Comparison of ENCODE assay signal across 19 cellular contexts in the genomic region with DNA sequence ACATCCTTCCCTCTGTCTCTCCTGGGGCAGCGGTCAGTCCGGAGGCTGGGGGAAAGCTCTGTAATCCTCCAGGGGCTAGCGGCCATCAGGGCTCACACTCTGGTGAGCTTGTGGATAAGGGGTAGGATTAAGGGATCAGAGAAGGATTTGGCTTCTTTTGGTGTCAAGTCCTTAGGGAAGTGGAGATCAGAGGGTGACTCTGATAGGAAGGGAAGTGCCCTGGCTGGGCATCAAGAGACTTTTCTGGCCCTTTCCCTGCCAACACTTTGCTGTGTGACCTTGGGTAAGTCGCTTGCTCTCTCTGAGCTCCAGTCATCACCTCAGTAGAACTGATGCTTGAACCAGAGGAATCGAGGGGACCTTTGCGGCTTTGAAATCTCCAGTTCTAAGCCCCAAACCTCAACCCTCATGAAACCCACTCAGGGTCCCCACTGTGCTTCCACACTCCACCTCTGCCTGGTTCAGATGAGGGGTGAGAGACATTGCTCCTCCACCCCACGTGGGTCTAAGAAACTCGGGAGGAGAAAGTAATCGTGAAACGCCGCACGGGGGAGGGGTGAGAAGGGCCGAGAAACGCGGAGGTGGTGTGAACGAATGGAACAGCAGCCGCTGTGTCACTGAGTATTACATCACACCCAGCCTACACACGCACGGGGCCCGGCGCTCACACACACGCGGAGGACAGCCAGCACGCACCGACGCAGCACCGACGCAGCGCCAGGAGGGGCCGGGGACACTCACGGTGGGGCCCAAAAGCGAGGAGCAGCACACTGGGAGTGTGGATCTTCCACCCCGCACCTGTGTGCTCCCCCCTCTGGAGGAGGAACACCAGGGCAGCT. TPM values are rescaled to one million over a fixed set of nuclear protein-coding genes. Genes with fewer than 3 reads are reported as not detected.
A peak's percentile ranks its signal among the peaks of the same experiment; 100 is the strongest.
DNase-seq lines count a peak whose midpoint lies in the region; ATAC-seq, FAIRE-seq and TF ChIP-seq lines count a peak whose summit lies in the region.
"Had no signal": no experiment of that assay in that cellular context is flagged by ENCODE, and none has a peak within 500 bp of the region (broad histone marks: within the 10 kb centered on the region; RNA-seq: fewer than 3 reads in every experiment).

No MANE protein-coding gene starts in this region.

- H4K20me1 ChIP-seq in neural cell (ENCODE audit: insufficient read depth), result no peaks in the 10 kb centered on the region

- peak overlapping the region in 14 of 59 donors; percentile 4 to 69 (median 65) for H3K4me3 ChIP-seq in dorsolateral prefrontal cortex
- no peak overlapping the region for H3K4me3 ChIP-seq in neural cell (ENCODE audit: low read length)

- H3K27me3 ChIP-seq in dorsolateral prefrontal cortex (peaks cover 0 to 16% (median 2%) of the 10 kb centered on the region in 45 donors), neural cell (ENCODE audit: insufficient read depth, low read depth, low read length) (peaks cover 29% of the 10 kb centered on the region)

- H3K27ac ChIP-seq in dorsolateral prefrontal cortex, result peak overlapping the region in 48 of 59 donors; percentile 1 to 91 (median 53)
- H3K27ac ChIP-seq in neural cell (ENCODE audit: low read length), result no peak overlapping the region

- H3K79me2 ChIP-seq in neural cell (replicated peaks; ENCODE audit: insufficient read depth, low read length), result no peaks in the 10 kb centered on the region

- no peak for TF ChIP-seq RAD21 in neural cell (conservative IDR thresholded peaks at IDR 0.05)

- no peaks in the 10 kb centered on the region for H3K9me2 ChIP-seq in neural cell (ENCODE audit: insufficient read depth, low read length)

- no peaks in the 10 kb centered on the region for H3K36me3 ChIP-seq in neural cell (ENCODE audit: insufficient read depth, low read length)

- no peak overlapping the region for H3K4me2 ChIP-seq in neural cell (ENCODE audit: low read length)

- H3K9me3 ChIP-seq in neural cell (ENCODE audit: low read length), result no peaks in the 10 kb centered on the region

- no peaks in the 10 kb centered on the region for H3F3A ChIP-seq in neural cell (ENCODE audit: insufficient read depth, low read length, poor library complexity, severe bottlenecking)

- no peak for TF ChIP-seq EP300 in neural cell (conservative IDR thresholded peaks at IDR 0.05; ENCODE audit: poor library complexity, severe bottlenecking)

- ATAC-seq in GM19328 (IDR thresholded peaks at IDR 0.05; ENCODE audit: unreplicated experiment) (no peak), GM18909 (IDR thresholded peaks at IDR 0.05; ENCODE audit: poor library complexity, unreplicated experiment) (no peak)
- ATAC-seq: activated CD8-positive, alpha-beta T cell treated with anti-CD3 and anti-CD28 coated beads for 36 hours; activated naive CD4-positive, alpha-beta T cell treated with anti-CD3 and anti-CD28 coated beads, Interleukin-2, amount 50 U/mL, for 72 hours; activated T-cell treated with anti-CD3 and anti-CD28 coated beads, Interleukin-2, amount 50 U/mL, for 4 hours; left ventricle myocardium superior; T-cell had no signal

- peak overlapping the region; percentile 12 for H3K9ac ChIP-seq in neural cell (ENCODE audit: low read length)

- no peak for TF ChIP-seq CTCF in D721Med (IDR thresholded peaks at IDR 0.05; ENCODE audit: insufficient read depth, missing control alignments)
- TF ChIP-seq CTCF in dorsolateral prefrontal cortex (IDR thresholded peaks at IDR 0.05 in 54 of 56, conservative IDR thresholded peaks at IDR 0.05 in 2 of 56; ENCODE audit: low read depth in 1 of 56, partially characterized antibody in 56 of 56), result no peak
- TF ChIP-seq CTCF in neural cell (IDR thresholded peaks at IDR 0.05; ENCODE audit: poor library complexity, severe bottlenecking), result no peak

- no peak overlapping the region for H2AFZ ChIP-seq in neural cell (ENCODE audit: low read depth, low read length)

- peak; percentile 99 for DNase-seq in D721Med (ENCODE audit: insufficient read length, low spot score)
- DNase-seq in NOMO-1 (lab: John Stamatoyannopoulos, UW; ENCODE audit: unreplicated experiment in 2 of 2), result peak; percentile 44 to 55
- peak in 8 of 10 donors; percentile 44 to 87 (median 76) for DNase-seq in dorsolateral prefrontal cortex
- DNase-seq in activated CD4-positive, alpha-beta T cell treated with anti-CD3 and anti-CD28 coated beads for 1 hour, result no peak
- no peak for DNase-seq in HTR-8/SVneo (ENCODE audit: insufficient read length, low spot score)
- DNase-seq: activated CD8-positive, alpha-beta T cell treated with anti-CD3 and anti-CD28 coated beads for 36 hours; activated T-cell treated with anti-CD3 and anti-CD28 coated beads, Interleukin-2, amount 50 U/mL, for 4 hours; dermis blood vessel endothelial cell; left ventricle myocardium superior; NCI-H1694 treated with DMSO at 0.1 percent for 48 hours; NCI-H345; NK-92 treated with Interleukin-12 subunit alpha and Interleukin-12 subunit beta, amount 100 ng/mL, for 24 hours; T-cell had no signal

- intact Hi-C loops in dorsolateral prefrontal cortex (cut with DNase I), result loop anchor here (5.0 to 10.0 kb wide), 3 partner anchors 110 to 1050 kb away; a partner anchor contains a TSS

- FAIRE-seq in D721Med (lab: Jason Lieb, UNC) (no peak), HTR-8/SVneo (lab: Jason Lieb, UNC) (no peak)

TF ChIP-seq in neural cell, 6 proteins besides CTCF, POLR2A, EP300 and RAD21:
- TF ChIP-seq, protein P1, sequence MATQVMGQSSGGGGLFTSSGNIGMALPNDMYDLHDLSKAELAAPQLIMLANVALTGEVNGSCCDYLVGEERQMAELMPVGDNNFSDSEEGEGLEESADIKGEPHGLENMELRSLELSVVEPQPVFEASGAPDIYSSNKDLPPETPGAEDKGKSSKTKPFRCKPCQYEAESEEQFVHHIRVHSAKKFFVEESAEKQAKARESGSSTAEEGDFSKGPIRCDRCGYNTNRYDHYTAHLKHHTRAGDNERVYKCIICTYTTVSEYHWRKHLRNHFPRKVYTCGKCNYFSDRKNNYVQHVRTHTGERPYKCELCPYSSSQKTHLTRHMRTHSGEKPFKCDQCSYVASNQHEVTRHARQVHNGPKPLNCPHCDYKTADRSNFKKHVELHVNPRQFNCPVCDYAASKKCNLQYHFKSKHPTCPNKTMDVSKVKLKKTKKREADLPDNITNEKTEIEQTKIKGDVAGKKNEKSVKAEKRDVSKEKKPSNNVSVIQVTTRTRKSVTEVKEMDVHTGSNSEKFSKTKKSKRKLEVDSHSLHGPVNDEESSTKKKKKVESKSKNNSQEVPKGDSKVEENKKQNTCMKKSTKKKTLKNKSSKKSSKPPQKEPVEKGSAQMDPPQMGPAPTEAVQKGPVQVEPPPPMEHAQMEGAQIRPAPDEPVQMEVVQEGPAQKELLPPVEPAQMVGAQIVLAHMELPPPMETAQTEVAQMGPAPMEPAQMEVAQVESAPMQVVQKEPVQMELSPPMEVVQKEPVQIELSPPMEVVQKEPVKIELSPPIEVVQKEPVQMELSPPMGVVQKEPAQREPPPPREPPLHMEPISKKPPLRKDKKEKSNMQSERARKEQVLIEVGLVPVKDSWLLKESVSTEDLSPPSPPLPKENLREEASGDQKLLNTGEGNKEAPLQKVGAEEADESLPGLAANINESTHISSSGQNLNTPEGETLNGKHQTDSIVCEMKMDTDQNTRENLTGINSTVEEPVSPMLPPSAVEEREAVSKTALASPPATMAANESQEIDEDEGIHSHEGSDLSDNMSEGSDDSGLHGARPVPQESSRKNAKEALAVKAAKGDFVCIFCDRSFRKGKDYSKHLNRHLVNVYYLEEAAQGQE (IDR thresholded peaks at IDR 0.05; ENCODE audit: borderline replicate concordance), result no peak
- no peak for TF ChIP-seq EZH2 (IDR thresholded peaks at IDR 0.05; ENCODE audit: borderline replicate concordance, insufficient read depth, low read length, poor library complexity, severe bottlenecking)
- TF ChIP-seq MXI1 (conservative IDR thresholded peaks at IDR 0.05; ENCODE audit: poor library complexity, severe bottlenecking), result no peak
- no peak for TF ChIP-seq POLR2AphosphoS5 (IDR thresholded peaks at IDR 0.05)
- no peak for TF ChIP-seq TAF1 (IDR thresholded peaks at IDR 0.05; ENCODE audit: low read depth)
- TF ChIP-seq SMC3 (conservative IDR thresholded peaks at IDR 0.05; ENCODE audit: poor library complexity), result no peak

RNA-seq across cellular contexts. Expression of a gene that starts 4.2 kb away (rescaled TPM):
- total RNA-seq in dorsolateral prefrontal cortex, result 10 to 100 TPM in 119 of 120 experiments, 1 to 10 TPM in 1; 8.1 to 75.2 (median 32.4) TPM
- 0.24 and 0.66 TPM in 2 replicates for polyA plus RNA-seq in neural cell
- 0.24 TPM in 1 of 2 replicates, not detected in the other for polyA minus RNA-seq in neural cell
- total RNA-seq: G401, skeletal muscle tissue had no signal

RNA-seq across cellular contexts. Expression of a gene that starts 37.6 kb away (rescaled TPM):
- 10 to 100 TPM in 13 of 120 experiments, 1 to 10 TPM in 107; 2.5 to 22.1 (median 6.5) TPM for total RNA-seq in dorsolateral prefrontal cortex
- 0.33 TPM in 1 of 2 replicates, not detected in the other for polyA plus RNA-seq in neural cell
- polyA minus RNA-seq in neural cell, result not detected in 2 replicates
- total RNA-seq: G401 had no signal

RNA-seq across cellular contexts. Expression of a gene that starts 50.9 kb away (rescaled TPM):
- 10 to 100 TPM in 11 of 120 experiments, 1 to 10 TPM in 109; 2.9 to 12.3 (median 6.9) TPM for total RNA-seq in dorsolateral prefrontal cortex
- polyA plus RNA-seq in neural cell, result 2.5 and 3.3 TPM in 2 replicates
- 1.7 and 2.4 TPM in 2 replicates for polyA minus RNA-seq in neural cell

Comparison
In these comparisons a context has a peak if more than half of its experiments do, and no peak if none do; other contexts are left out.
1. DNase-seq: peak in D721Med (single experiment), NOMO-1 (2 of 2) and dorsolateral prefrontal cortex (8 of 10); none in activated CD4-positive, alpha-beta T cell treated with anti-CD3 and anti-CD28 coated beads for 1 hour (single experiment) and HTR-8/SVneo (single experiment).